ENCODE assay signal across 1 cellular context in genomic region chr15:73804421-73804820, GRCh38.
TF ChIP-seq lines count a peak whose summit lies in the region.

No MANE protein-coding gene starts in this region.

TF ChIP-seq in HEK293, 187 proteins besides CTCF, POLR2A, EP300 and RAD21 (continued from another document):
- TF ChIP-seq ZNF518A (tag by site-specific recombination; conservative IDR thresholded peaks at IDR 0.05; ENCODE audit: low read depth) = no peak
